10 cellular contexts compared by ENCODE assay signal in the genomic region with DNA sequence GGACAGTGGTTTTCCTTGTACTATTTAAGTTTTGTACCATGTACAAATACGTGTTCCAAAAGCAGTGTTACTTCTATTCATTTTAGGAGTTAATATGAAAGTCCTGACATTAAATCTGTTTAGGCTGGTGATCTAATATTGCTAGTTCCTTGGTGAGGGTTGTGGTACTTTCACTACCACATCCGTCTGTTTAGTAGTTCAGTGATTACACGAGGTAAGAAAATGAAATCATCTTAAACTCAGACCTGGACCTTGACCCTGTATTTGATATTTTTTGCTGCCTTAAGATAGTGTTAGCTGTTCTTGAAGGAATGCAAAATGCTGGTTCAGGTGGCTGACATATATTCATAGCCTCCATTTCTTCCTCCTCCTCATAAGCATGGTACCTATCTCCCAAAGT. TPM values are rescaled to one million over a fixed set of nuclear protein-coding genes. Genes with fewer than 3 reads are reported as not detected.
DNase-seq lines count a peak whose midpoint lies in the region; ATAC-seq, FAIRE-seq and TF ChIP-seq lines count a peak whose summit lies in the region.
"Had no signal": no experiment of that assay in that cellular context is flagged by ENCODE, and none has a peak within 500 bp of the region (broad histone marks: within the 10 kb centered on the region; RNA-seq: fewer than 3 reads in every experiment).

No MANE protein-coding gene starts in this region.

- H3K27ac ChIP-seq in pancreas = peak overlapping the region in 3 of 4 donors; percentile 54 to 87 (median 80)

- no peaks in the 10 kb centered on the region for H3K27me3 ChIP-seq in pancreas

- H3K4me1 ChIP-seq in pancreas = peaks cover 30 to 50% (median 48%) of the 10 kb centered on the region in 3 donors

- intact Hi-C loops in pancreas (cut with DNase I) = no loop called here

- no peak overlapping the region for H3K4me3 ChIP-seq in pancreas

- TF ChIP-seq CTCF in pancreas (IDR thresholded peaks at IDR 0.05) = no peak

- DNase-seq in pancreas = no peak
- no peak for DNase-seq in DMS79 (lab: John Stamatoyannopoulos, UW)
- no peak for DNase-seq in stimulated activated CD4-positive, alpha-beta T cell treated with anti-CD3 and anti-CD28 coated beads, Interleukin-15, amount 100 ng/mL, for 24 hours
- no peak for DNase-seq in amygdala (lab: John Stamatoyannopoulos, UW)
- DNase-seq: caudate nucleus, NCI-H187 had no signal

- ATAC-seq in GM18870 (IDR thresholded peaks at IDR 0.05; ENCODE audit: unreplicated experiment) (peak; percentile 100), GM21526 (IDR thresholded peaks at IDR 0.05; ENCODE audit: low FRiP score, unreplicated experiment) (peak; percentile 98), HG03139 (IDR thresholded peaks at IDR 0.05; ENCODE audit: unreplicated experiment) (peak; percentile 97), pancreas (peak; percentile 25 to 43 (median 40))

- WGBS in pancreas, 2 donors = 43 to 44% methylated on average over 3 of the region's 3 CpGs

- no peak for FAIRE-seq in pancreas (lab: Jason Lieb, UNC)

- H3K9me3 ChIP-seq in pancreas = no peaks in the 10 kb centered on the region

- H3K36me3 ChIP-seq in pancreas = no peaks in the 10 kb centered on the region

RNA-seq across cellular contexts. Expression of a gene that starts 50.3 kb away (rescaled TPM):
- total RNA-seq in pancreas = 10 to 100 TPM; 13.3 to 26.7 (median 18.6) TPM
- polyA plus RNA-seq in pancreas = 1 to 10 TPM; 4.7 to 6.5 TPM
- total RNA-seq: SK-MEL-5 had no signal

Comparison
In these comparisons a context has a peak if more than half of its experiments do, and no peak if none do; other contexts are left out.
1. ATAC-seq: peak in every context shown above with its lines; median percentile 100 in GM18870; 98 in GM21526; 97 in HG03139; 40 in pancreas.